1 cellular context compared by ENCODE assay signal in the genomic region with DNA sequence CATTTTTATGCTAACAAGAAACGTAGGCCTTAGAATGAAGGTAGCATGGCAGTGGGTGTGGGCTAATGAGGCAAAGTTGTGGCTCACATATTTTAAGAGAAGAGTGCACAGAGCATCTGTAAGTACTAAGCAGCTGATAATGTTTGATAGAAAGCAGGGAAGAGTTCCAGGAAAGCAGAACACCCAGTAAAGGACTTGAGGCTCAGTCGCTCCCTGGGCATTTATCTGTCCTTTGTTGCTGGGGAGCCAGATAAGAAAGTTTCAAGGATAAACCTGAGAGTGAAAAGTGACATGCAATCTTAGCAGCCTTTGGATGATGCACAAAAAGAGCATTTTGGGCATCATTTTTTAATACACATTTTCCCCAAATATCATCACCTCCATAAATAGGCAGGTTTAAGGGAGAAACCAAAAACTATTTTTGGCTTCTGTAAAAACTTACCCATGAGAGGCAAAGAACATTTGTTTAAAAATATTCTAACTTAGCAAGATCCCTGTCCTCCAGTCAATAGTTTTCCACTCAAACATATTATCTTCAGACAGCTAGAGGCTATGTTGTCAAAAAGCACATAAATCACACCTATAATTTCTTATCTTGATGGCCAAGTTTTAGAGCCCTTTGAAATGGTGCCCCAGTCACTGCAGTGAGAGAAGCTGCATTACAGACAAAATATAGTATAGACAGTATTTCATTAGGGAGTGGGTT.
TF ChIP-seq lines count a peak whose summit lies in the region.

No MANE protein-coding gene starts in this region.

TF ChIP-seq in K562, 482 proteins besides CTCF, POLR2A, EP300 and RAD21 (continued from another document and continues in another):
- TF ChIP-seq, protein P1, sequence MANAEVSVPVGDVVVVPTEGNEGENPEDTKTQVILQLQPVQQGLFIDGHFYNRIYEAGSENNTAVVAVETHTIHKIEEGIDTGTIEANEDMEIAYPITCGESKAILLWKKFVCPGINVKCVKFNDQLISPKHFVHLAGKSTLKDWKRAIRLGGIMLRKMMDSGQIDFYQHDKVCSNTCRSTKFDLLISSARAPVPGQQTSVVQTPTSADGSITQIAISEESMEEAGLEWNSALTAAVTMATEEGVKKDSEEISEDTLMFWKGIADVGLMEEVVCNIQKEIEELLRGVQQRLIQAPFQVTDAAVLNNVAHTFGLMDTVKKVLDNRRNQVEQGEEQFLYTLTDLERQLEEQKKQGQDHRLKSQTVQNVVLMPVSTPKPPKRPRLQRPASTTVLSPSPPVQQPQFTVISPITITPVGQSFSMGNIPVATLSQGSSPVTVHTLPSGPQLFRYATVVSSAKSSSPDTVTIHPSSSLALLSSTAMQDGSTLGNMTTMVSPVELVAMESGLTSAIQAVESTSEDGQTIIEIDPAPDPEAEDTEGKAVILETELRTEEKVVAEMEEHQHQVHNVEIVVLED (CRISPR knock-in tag; IDR thresholded peaks at IDR 0.05), result no peak
- TF ChIP-seq ZKSCAN1 (IDR thresholded peaks at IDR 0.05; ENCODE audit: low read depth, low read length) (no peak), ZNF445 (CRISPR knock-in tag; IDR thresholded peaks at IDR 0.05; ENCODE audit: low read depth) (no peak), PHF20 (IDR thresholded peaks at IDR 0.05; ENCODE audit: partially characterized antibody) (no peak), JUN (IDR thresholded peaks at IDR 0.05; ENCODE audit: borderline replicate concordance, low read depth, low read length) (no peak), JUN (CRISPR knock-in tag; IDR thresholded peaks at IDR 0.05; ENCODE audit: borderline replicate concordance) (no peak), ZNF589 (CRISPR knock-in tag; IDR thresholded peaks at IDR 0.05; ENCODE audit: low read depth) (no peak), DPF2 (IDR thresholded peaks at IDR 0.05) (0 out of 2 replicates have a peak, but pooled peaks have one; percentile 49), TFAM (CRISPR knock-in tag; conservative IDR thresholded peaks at IDR 0.05) (no peak), ZNF57 (CRISPR knock-in tag; IDR thresholded peaks at IDR 0.05) (no peak), STAT5A (IDR thresholded peaks at IDR 0.05; ENCODE audit: borderline replicate concordance, low read length) (peak; percentile 43), SOX6 (IDR thresholded peaks at IDR 0.05) (peak; percentile 72), NR3C1 (CRISPR knock-in tag; IDR thresholded peaks at IDR 0.05) (no peak), NCOR1 (IDR thresholded peaks at IDR 0.05) (peak; percentile 68), ZEB2 (IDR thresholded peaks at IDR 0.05) (peak; percentile 16; the same call in 1 of the 2 replicates), FUS (optimal IDR thresholded peaks at IDR 0.05; ENCODE audit: low read depth, low read length) (no peak), ZNF431 (CRISPR knock-in tag; IDR thresholded peaks at IDR 0.05) (no peak), ZSCAN32 (CRISPR knock-in tag; IDR thresholded peaks at IDR 0.05) (no peak), NFE2L1 (tag; IDR thresholded peaks at IDR 0.05; ENCODE audit: borderline replicate concordance, low read depth) (no peak), CAMTA2 (CRISPR knock-in tag; conservative IDR thresholded peaks at IDR 0.05) (no peak), SIX5 (IDR thresholded peaks at IDR 0.05; ENCODE audit: borderline replicate concordance in 1 of 2, insufficient read depth in 1 of 2, low read depth in 1 of 2, low read length in 2 of 2) (no peak), ELF4 (CRISPR knock-in tag; IDR thresholded peaks at IDR 0.05) (no peak), KHSRP (IDR thresholded peaks at IDR 0.05) (no peak), ARNT (IDR thresholded peaks at IDR 0.05) (no peak), ZNF551 (CRISPR knock-in tag; IDR thresholded peaks at IDR 0.05) (no peak), NONO (IDR thresholded peaks at IDR 0.05; ENCODE audit: low read depth in 2 of 2, low read length in 1 of 2) (no peak), STAG1 (CRISPR knock-in tag; IDR thresholded peaks at IDR 0.05; ENCODE audit: borderline replicate concordance) (no peak), HDAC3 (IDR thresholded peaks at IDR 0.05; ENCODE audit: borderline replicate concordance, partially characterized antibody) (no peak), ESRRB (CRISPR knock-in tag; IDR thresholded peaks at IDR 0.05; ENCODE audit: borderline replicate concordance) (no peak), KDM1A (IDR thresholded peaks at IDR 0.05) (0 out of 4 replicates have a peak, but pooled peaks of 1 of the 2 experiments have one; percentile 33), MYC (IDR thresholded peaks at IDR 0.05; ENCODE audit: low read depth, low read length) (no peak), MYC (CRISPR knock-in tag; IDR thresholded peaks at IDR 0.05; ENCODE audit: borderline replicate concordance, low read depth) (no peak), NR2C2 (CRISPR knock-in tag; IDR thresholded peaks at IDR 0.05) (no peak), NR2C2 (tag; IDR thresholded peaks at IDR 0.05) (no peak), MEIS2 (IDR thresholded peaks at IDR 0.05; ENCODE audit: partially characterized antibody) (peak; percentile 93), TBL1XR1 (IDR thresholded peaks at IDR 0.05; ENCODE audit: low read length in 2 of 2) (peak in 1 of 2 experiments; percentile 50; a peak in 1 of 4 replicates), MCM7 (IDR thresholded peaks at IDR 0.05) (no peak), MAFG (tag; conservative IDR thresholded peaks at IDR 0.05) (no peak), CHD4 (IDR thresholded peaks at IDR 0.05; ENCODE audit: insufficient read depth, insufficient replicate concordance, low read depth, low read length, poor library complexity, severe bottlenecking) (no peak), SREBF2 (CRISPR knock-in tag; IDR thresholded peaks at IDR 0.05) (no peak), DMBX1 (CRISPR knock-in tag; IDR thresholded peaks at IDR 0.05; ENCODE audit: borderline replicate concordance) (no peak), RUNX1 (IDR thresholded peaks at IDR 0.05; ENCODE audit: low read depth) (no peak), MYNN (IDR thresholded peaks at IDR 0.05) (no peak), MYNN (CRISPR knock-in tag; IDR thresholded peaks at IDR 0.05) (no peak), ZNF24 (IDR thresholded peaks at IDR 0.05) (no peak), XRCC5 (IDR thresholded peaks at IDR 0.05; ENCODE audit: low read depth, low read length) (no peak), ZNF408 (CRISPR knock-in tag; IDR thresholded peaks at IDR 0.05; ENCODE audit: low read depth) (no peak), SMARCE1 (IDR thresholded peaks at IDR 0.05) (0 out of 2 replicates have a peak, but pooled peaks have one; percentile 42), IFI16 (CRISPR knock-in tag; IDR thresholded peaks at IDR 0.05) (no peak)
- TF ChIP-seq, protein P2, sequence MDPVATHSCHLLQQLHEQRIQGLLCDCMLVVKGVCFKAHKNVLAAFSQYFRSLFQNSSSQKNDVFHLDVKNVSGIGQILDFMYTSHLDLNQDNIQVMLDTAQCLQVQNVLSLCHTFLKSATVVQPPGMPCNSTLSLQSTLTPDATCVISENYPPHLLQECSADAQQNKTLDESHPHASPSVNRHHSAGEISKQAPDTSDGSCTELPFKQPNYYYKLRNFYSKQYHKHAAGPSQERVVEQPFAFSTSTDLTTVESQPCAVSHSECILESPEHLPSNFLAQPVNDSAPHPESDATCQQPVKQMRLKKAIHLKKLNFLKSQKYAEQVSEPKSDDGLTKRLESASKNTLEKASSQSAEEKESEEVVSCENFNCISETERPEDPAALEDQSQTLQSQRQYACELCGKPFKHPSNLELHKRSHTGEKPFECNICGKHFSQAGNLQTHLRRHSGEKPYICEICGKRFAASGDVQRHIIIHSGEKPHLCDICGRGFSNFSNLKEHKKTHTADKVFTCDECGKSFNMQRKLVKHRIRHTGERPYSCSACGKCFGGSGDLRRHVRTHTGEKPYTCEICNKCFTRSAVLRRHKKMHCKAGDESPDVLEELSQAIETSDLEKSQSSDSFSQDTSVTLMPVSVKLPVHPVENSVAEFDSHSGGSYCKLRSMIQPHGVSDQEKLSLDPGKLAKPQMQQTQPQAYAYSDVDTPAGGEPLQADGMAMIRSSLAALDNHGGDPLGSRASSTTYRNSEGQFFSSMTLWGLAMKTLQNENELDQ (CRISPR knock-in tag; IDR thresholded peaks at IDR 0.05; ENCODE audit: borderline replicate concordance), result no peak
- TF ChIP-seq, protein P3, sequence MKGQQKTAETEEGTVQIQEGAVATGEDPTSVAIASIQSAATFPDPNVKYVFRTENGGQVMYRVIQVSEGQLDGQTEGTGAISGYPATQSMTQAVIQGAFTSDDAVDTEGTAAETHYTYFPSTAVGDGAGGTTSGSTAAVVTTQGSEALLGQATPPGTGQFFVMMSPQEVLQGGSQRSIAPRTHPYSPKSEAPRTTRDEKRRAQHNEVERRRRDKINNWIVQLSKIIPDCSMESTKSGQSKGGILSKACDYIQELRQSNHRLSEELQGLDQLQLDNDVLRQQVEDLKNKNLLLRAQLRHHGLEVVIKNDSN (CRISPR knock-in tag; IDR thresholded peaks at IDR 0.05), result no peak
- TF ChIP-seq, protein P4, sequence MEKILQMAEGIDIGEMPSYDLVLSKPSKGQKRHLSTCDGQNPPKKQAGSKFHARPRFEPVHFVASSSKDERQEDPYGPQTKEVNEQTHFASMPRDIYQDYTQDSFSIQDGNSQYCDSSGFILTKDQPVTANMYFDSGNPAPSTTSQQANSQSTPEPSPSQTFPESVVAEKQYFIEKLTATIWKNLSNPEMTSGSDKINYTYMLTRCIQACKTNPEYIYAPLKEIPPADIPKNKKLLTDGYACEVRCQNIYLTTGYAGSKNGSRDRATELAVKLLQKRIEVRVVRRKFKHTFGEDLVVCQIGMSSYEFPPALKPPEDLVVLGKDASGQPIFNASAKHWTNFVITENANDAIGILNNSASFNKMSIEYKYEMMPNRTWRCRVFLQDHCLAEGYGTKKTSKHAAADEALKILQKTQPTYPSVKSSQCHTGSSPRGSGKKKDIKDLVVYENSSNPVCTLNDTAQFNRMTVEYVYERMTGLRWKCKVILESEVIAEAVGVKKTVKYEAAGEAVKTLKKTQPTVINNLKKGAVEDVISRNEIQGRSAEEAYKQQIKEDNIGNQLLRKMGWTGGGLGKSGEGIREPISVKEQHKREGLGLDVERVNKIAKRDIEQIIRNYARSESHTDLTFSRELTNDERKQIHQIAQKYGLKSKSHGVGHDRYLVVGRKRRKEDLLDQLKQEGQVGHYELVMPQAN (IDR thresholded peaks at IDR 0.05; ENCODE audit: borderline replicate concordance), result no peak
- TF ChIP-seq, protein P5, sequence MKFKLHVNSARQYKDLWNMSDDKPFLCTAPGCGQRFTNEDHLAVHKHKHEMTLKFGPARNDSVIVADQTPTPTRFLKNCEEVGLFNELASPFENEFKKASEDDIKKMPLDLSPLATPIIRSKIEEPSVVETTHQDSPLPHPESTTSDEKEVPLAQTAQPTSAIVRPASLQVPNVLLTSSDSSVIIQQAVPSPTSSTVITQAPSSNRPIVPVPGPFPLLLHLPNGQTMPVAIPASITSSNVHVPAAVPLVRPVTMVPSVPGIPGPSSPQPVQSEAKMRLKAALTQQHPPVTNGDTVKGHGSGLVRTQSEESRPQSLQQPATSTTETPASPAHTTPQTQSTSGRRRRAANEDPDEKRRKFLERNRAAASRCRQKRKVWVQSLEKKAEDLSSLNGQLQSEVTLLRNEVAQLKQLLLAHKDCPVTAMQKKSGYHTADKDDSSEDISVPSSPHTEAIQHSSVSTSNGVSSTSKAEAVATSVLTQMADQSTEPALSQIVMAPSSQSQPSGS (CRISPR knock-in tag; IDR thresholded peaks at IDR 0.05), result no peak
- TF ChIP-seq, protein P6, sequence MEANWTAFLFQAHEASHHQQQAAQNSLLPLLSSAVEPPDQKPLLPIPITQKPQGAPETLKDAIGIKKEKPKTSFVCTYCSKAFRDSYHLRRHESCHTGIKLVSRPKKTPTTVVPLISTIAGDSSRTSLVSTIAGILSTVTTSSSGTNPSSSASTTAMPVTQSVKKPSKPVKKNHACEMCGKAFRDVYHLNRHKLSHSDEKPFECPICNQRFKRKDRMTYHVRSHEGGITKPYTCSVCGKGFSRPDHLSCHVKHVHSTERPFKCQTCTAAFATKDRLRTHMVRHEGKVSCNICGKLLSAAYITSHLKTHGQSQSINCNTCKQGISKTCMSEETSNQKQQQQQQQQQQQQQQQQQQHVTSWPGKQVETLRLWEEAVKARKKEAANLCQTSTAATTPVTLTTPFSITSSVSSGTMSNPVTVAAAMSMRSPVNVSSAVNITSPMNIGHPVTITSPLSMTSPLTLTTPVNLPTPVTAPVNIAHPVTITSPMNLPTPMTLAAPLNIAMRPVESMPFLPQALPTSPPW (CRISPR knock-in tag; IDR thresholded peaks at IDR 0.05), result no peak
- TF ChIP-seq, protein P7, sequence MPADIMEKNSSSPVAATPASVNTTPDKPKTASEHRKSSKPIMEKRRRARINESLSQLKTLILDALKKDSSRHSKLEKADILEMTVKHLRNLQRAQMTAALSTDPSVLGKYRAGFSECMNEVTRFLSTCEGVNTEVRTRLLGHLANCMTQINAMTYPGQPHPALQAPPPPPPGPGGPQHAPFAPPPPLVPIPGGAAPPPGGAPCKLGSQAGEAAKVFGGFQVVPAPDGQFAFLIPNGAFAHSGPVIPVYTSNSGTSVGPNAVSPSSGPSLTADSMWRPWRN (IDR thresholded peaks at IDR 0.05; ENCODE audit: low read depth), result no peak
- TF ChIP-seq, protein P8, sequence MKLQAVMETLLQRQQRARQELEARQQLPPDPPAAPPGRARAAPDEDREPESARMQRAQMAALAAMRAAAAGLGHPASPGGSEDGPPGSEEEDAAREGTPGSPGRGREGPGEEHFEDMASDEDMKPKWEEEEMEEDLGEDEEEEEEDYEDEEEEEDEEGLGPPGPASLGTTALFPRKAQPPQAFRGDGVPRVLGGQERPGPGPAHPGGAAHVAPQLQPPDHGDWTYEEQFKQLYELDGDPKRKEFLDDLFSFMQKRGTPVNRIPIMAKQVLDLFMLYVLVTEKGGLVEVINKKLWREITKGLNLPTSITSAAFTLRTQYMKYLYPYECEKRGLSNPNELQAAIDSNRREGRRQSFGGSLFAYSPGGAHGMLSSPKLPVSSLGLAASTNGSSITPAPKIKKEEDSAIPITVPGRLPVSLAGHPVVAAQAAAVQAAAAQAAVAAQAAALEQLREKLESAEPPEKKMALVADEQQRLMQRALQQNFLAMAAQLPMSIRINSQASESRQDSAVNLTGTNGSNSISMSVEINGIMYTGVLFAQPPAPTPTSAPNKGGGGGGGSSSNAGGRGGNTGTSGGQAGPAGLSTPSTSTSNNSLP (IDR thresholded peaks at IDR 0.05; ENCODE audit: borderline replicate concordance, low read depth, low read length), result no peak
